1 cellular context compared by ENCODE assay signal in the genomic region with DNA sequence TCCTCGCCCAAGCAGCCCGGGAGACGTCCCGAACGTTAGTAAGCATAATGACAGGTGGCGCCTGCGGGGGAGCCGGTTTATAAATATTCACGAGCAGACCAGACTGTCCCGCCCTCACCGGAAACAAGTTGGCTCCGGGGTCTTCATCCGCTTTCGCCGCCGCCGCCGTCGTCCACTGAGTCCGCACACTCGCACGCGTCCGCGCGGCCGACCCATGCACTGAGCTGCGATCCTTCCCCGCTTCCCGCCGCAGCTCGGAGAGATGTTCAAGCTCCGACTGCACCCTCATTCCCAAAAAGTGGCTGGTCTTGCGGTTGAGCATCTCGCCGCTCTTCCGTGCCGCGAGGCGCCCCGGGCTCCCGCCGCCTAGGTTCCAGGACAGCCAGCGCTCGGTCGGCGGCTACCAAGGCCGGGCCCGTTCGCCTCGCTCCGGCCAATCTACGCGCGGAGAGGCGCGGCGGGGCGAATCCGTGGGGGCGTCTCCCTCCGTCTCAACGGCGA.
TF ChIP-seq lines count a peak whose summit lies in the region.

No MANE protein-coding gene starts in this region.

TF ChIP-seq in HepG2, 621 proteins besides CTCF, POLR2A, EP300 and RAD21 (continued from another document and continues in another):
- TF ChIP-seq, protein P1, sequence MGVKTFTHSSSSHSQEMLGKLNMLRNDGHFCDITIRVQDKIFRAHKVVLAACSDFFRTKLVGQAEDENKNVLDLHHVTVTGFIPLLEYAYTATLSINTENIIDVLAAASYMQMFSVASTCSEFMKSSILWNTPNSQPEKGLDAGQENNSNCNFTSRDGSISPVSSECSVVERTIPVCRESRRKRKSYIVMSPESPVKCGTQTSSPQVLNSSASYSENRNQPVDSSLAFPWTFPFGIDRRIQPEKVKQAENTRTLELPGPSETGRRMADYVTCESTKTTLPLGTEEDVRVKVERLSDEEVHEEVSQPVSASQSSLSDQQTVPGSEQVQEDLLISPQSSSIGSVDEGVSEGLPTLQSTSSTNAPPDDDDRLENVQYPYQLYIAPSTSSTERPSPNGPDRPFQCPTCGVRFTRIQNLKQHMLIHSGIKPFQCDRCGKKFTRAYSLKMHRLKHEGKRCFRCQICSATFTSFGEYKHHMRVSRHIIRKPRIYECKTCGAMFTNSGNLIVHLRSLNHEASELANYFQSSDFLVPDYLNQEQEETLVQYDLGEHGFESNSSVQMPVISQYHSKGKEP (CRISPR knock-in tag; IDR thresholded peaks at IDR 0.05), result no peak
- no peak for TF ChIP-seq WIZ (CRISPR knock-in tag; IDR thresholded peaks at IDR 0.05)
- TF ChIP-seq, protein P2, sequence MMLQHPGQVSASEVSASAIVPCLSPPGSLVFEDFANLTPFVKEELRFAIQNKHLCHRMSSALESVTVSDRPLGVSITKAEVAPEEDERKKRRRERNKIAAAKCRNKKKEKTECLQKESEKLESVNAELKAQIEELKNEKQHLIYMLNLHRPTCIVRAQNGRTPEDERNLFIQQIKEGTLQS (CRISPR knock-in tag; IDR thresholded peaks at IDR 0.05), result no peak
- TF ChIP-seq KLF15 (CRISPR knock-in tag; IDR thresholded peaks at IDR 0.05; ENCODE audit: borderline replicate concordance), result no peak
- peak; percentile 57; the same call in 1 of the 2 replicates for TF ChIP-seq ZNF451 (CRISPR knock-in tag; IDR thresholded peaks at IDR 0.05)
- peak; percentile 77; the same call in 1 of the 2 replicates for TF ChIP-seq ZNF616 (CRISPR knock-in tag; IDR thresholded peaks at IDR 0.05; ENCODE audit: low read depth)
- peak; percentile 61; the same call in 1 of the 2 replicates for TF ChIP-seq ZNF572 (CRISPR knock-in tag; IDR thresholded peaks at IDR 0.05)
- TF ChIP-seq ZNF703 (CRISPR knock-in tag; IDR thresholded peaks at IDR 0.05; ENCODE audit: borderline replicate concordance), result 0 out of 2 replicates have a peak, but pooled peaks have one; percentile 12
- 0 out of 2 replicates have a peak, but pooled peaks have one; percentile 6 for TF ChIP-seq ZNF678 (CRISPR knock-in tag; IDR thresholded peaks at IDR 0.05)
- TF ChIP-seq ZNF225 (CRISPR knock-in tag; IDR thresholded peaks at IDR 0.05), result peak; percentile 82
- TF ChIP-seq ZNF780A (CRISPR knock-in tag; IDR thresholded peaks at IDR 0.05), result peak; percentile 52
- TF ChIP-seq REXO4 (CRISPR knock-in tag; IDR thresholded peaks at IDR 0.05; ENCODE audit: borderline replicate concordance), result peak; percentile 33; the same call in 1 of the 2 replicates
- TF ChIP-seq, protein P3, sequence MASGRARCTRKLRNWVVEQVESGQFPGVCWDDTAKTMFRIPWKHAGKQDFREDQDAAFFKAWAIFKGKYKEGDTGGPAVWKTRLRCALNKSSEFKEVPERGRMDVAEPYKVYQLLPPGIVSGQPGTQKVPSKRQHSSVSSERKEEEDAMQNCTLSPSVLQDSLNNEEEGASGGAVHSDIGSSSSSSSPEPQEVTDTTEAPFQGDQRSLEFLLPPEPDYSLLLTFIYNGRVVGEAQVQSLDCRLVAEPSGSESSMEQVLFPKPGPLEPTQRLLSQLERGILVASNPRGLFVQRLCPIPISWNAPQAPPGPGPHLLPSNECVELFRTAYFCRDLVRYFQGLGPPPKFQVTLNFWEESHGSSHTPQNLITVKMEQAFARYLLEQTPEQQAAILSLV (CRISPR knock-in tag; IDR thresholded peaks at IDR 0.05; ENCODE audit: borderline replicate concordance), result no peak; the same call in 1 of the 2 replicates
- TF ChIP-seq ELF1 (CRISPR knock-in tag; IDR thresholded peaks at IDR 0.05), result no peak
- TF ChIP-seq RXRA (CRISPR knock-in tag; IDR thresholded peaks at IDR 0.05), result peak; percentile 14; the same call in 1 of the 2 replicates
- 0 out of 2 replicates have a peak, but pooled peaks have one; percentile 36 for TF ChIP-seq HOXA7 (CRISPR knock-in tag; IDR thresholded peaks at IDR 0.05)
- TF ChIP-seq CBX2 (IDR thresholded peaks at IDR 0.05; ENCODE audit: low read depth, low read length), result no peak
- 0 out of 2 replicates have a peak, but pooled peaks have one; percentile 62 for TF ChIP-seq CBX2 (CRISPR knock-in tag; IDR thresholded peaks at IDR 0.05; ENCODE audit: low read depth)
- TF ChIP-seq ZSCAN20 (CRISPR knock-in tag; IDR thresholded peaks at IDR 0.05; ENCODE audit: borderline replicate concordance), result no peak
- no peak for TF ChIP-seq SAP130 (CRISPR knock-in tag; IDR thresholded peaks at IDR 0.05; ENCODE audit: low read depth)
- no peak for TF ChIP-seq EED (CRISPR knock-in tag; IDR thresholded peaks at IDR 0.05)
- peak; percentile 7 for TF ChIP-seq U2AF1 (optimal IDR thresholded peaks at IDR 0.05; ENCODE audit: low read depth, low read length)
- TF ChIP-seq MED8 (CRISPR knock-in tag; IDR thresholded peaks at IDR 0.05; ENCODE audit: insufficient replicate concordance), result no peak
- peak; percentile 47 for TF ChIP-seq KDM2A (CRISPR knock-in tag; IDR thresholded peaks at IDR 0.05; ENCODE audit: borderline replicate concordance, low read depth)
- peak; percentile 57; the same call in 1 of the 2 replicates for TF ChIP-seq ZNF558 (CRISPR knock-in tag; IDR thresholded peaks at IDR 0.05; ENCODE audit: borderline replicate concordance)
- TF ChIP-seq, protein P4, sequence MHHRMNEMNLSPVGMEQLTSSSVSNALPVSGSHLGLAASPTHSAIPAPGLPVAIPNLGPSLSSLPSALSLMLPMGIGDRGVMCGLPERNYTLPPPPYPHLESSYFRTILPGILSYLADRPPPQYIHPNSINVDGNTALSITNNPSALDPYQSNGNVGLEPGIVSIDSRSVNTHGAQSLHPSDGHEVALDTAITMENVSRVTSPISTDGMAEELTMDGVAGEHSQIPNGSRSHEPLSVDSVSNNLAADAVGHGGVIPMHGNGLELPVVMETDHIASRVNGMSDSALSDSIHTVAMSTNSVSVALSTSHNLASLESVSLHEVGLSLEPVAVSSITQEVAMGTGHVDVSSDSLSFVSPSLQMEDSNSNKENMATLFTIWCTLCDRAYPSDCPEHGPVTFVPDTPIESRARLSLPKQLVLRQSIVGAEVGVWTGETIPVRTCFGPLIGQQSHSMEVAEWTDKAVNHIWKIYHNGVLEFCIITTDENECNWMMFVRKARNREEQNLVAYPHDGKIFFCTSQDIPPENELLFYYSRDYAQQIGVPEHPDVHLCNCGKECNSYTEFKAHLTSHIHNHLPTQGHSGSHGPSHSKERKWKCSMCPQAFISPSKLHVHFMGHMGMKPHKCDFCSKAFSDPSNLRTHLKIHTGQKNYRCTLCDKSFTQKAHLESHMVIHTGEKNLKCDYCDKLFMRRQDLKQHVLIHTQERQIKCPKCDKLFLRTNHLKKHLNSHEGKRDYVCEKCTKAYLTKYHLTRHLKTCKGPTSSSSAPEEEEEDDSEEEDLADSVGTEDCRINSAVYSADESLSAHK (CRISPR knock-in tag; IDR thresholded peaks at IDR 0.05; ENCODE audit: borderline replicate concordance), result no peak
- TF ChIP-seq HOXA9 (CRISPR knock-in tag; IDR thresholded peaks at IDR 0.05; ENCODE audit: borderline replicate concordance), result peak; percentile 63; the same call in 1 of the 2 replicates
- TF ChIP-seq, protein P5, sequence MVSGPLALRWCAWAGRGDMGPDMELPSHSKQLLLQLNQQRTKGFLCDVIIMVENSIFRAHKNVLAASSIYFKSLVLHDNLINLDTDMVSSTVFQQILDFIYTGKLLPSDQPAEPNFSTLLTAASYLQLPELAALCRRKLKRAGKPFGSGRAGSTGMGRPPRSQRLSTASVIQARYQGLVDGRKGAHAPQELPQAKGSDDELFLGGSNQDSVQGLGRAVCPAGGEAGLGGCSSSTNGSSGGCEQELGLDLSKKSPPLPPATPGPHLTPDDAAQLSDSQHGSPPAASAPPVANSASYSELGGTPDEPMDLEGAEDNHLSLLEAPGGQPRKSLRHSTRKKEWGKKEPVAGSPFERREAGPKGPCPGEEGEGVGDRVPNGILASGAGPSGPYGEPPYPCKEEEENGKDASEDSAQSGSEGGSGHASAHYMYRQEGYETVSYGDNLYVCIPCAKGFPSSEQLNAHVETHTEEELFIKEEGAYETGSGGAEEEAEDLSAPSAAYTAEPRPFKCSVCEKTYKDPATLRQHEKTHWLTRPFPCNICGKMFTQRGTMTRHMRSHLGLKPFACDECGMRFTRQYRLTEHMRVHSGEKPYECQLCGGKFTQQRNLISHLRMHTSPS (CRISPR knock-in tag; IDR thresholded peaks at IDR 0.05; ENCODE audit: low read depth), result peak; percentile 23; the same call in 1 of the 2 replicates
- TF ChIP-seq HNRNPK (IDR thresholded peaks at IDR 0.05; ENCODE audit: low read depth, low read length, poor library complexity, severe bottlenecking), result no peak
- TF ChIP-seq FOXK1 (CRISPR knock-in tag; IDR thresholded peaks at IDR 0.05; ENCODE audit: borderline replicate concordance, low read depth), result no peak
- peak; percentile 94 for TF ChIP-seq ZNF615 (CRISPR knock-in tag; IDR thresholded peaks at IDR 0.05; ENCODE audit: borderline replicate concordance)
- no peak for TF ChIP-seq NFE2L1 (CRISPR knock-in tag; IDR thresholded peaks at IDR 0.05; ENCODE audit: borderline replicate concordance)
- TF ChIP-seq, protein P6, sequence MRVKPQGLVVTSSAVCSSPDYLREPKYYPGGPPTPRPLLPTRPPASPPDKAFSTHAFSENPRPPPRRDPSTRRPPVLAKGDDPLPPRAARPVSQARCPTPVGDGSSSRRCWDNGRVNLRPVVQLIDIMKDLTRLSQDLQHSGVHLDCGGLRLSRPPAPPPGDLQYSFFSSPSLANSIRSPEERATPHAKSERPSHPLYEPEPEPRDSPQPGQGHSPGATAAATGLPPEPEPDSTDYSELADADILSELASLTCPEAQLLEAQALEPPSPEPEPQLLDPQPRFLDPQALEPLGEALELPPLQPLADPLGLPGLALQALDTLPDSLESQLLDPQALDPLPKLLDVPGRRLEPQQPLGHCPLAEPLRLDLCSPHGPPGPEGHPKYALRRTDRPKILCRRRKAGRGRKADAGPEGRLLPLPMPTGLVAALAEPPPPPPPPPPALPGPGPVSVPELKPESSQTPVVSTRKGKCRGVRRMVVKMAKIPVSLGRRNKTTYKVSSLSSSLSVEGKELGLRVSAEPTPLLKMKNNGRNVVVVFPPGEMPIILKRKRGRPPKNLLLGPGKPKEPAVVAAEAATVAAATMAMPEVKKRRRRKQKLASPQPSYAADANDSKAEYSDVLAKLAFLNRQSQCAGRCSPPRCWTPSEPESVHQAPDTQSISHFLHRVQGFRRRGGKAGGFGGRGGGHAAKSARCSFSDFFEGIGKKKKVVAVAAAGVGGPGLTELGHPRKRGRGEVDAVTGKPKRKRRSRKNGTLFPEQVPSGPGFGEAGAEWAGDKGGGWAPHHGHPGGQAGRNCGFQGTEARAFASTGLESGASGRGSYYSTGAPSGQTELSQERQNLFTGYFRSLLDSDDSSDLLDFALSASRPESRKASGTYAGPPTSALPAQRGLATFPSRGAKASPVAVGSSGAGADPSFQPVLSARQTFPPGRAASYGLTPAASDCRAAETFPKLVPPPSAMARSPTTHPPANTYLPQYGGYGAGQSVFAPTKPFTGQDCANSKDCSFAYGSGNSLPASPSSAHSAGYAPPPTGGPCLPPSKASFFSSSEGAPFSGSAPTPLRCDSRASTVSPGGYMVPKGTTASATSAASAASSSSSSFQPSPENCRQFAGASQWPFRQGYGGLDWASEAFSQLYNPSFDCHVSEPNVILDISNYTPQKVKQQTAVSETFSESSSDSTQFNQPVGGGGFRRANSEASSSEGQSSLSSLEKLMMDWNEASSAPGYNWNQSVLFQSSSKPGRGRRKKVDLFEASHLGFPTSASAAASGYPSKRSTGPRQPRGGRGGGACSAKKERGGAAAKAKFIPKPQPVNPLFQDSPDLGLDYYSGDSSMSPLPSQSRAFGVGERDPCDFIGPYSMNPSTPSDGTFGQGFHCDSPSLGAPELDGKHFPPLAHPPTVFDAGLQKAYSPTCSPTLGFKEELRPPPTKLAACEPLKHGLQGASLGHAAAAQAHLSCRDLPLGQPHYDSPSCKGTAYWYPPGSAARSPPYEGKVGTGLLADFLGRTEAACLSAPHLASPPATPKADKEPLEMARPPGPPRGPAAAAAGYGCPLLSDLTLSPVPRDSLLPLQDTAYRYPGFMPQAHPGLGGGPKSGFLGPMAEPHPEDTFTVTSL (CRISPR knock-in tag; IDR thresholded peaks at IDR 0.05; ENCODE audit: borderline replicate concordance), result no peak
- TF ChIP-seq, protein P7, sequence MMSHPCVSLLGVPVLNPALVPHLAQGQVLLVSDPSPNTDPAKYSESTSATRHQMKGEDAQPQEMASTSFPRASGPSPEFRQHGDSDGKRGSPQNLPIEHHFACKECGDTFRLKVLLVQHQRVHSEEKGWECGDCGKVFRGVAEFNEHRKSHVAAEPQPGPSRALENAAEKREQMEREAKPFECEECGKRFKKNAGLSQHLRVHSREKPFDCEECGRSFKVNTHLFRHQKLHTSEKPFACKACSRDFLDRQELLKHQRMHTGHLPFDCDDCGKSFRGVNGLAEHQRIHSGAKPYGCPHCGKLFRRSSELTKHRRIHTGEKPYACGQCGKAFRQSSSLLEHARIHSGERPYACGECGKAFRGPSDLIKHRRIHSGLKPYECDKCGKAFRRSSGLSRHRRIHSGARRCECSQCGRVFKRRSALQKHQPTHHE (CRISPR knock-in tag; IDR thresholded peaks at IDR 0.05; ENCODE audit: borderline replicate concordance), result peak; percentile 29; the same call in 1 of the 2 replicates
- peak; percentile 1; the same call in 1 of the 2 replicates for TF ChIP-seq ZNF230 (CRISPR knock-in tag; IDR thresholded peaks at IDR 0.05)
- peak; percentile 39; the same call in 1 of the 2 replicates for TF ChIP-seq TMF1 (CRISPR knock-in tag; IDR thresholded peaks at IDR 0.05; ENCODE audit: low read depth)
- peak; percentile 33; the same call in 1 of the 2 replicates for TF ChIP-seq POGZ (CRISPR knock-in tag; IDR thresholded peaks at IDR 0.05)
- TF ChIP-seq RBM39 (IDR thresholded peaks at IDR 0.05; ENCODE audit: low read depth, low read length, poor library complexity, severe bottlenecking), result peak; percentile 2
- TF ChIP-seq KDM1A (CRISPR knock-in tag; IDR thresholded peaks at IDR 0.05), result no peak
- no peak for TF ChIP-seq PAWR (CRISPR knock-in tag; IDR thresholded peaks at IDR 0.05; ENCODE audit: borderline replicate concordance)
- TF ChIP-seq NKX3-1 (CRISPR knock-in tag; IDR thresholded peaks at IDR 0.05), result no peak
- TF ChIP-seq TRIM24 (CRISPR knock-in tag; IDR thresholded peaks at IDR 0.05), result no peak
- peak; percentile 35; the same call in 1 of the 2 replicates for TF ChIP-seq ZFP36L1 (CRISPR knock-in tag; IDR thresholded peaks at IDR 0.05)
- TF ChIP-seq, protein P8, sequence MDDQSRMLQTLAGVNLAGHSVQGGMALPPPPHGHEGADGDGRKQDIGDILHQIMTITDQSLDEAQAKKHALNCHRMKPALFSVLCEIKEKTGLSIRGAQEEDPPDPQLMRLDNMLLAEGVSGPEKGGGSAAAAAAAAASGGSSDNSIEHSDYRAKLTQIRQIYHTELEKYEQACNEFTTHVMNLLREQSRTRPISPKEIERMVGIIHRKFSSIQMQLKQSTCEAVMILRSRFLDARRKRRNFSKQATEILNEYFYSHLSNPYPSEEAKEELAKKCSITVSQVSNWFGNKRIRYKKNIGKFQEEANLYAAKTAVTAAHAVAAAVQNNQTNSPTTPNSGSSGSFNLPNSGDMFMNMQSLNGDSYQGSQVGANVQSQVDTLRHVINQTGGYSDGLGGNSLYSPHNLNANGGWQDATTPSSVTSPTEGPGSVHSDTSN (CRISPR knock-in tag; IDR thresholded peaks at IDR 0.05; ENCODE audit: borderline replicate concordance), result no peak
- TF ChIP-seq CHD2 (IDR thresholded peaks at IDR 0.05; ENCODE audit: low read depth, low read length), result no peak; the same call in 1 of the 2 replicates
- 0 out of 2 replicates have a peak, but pooled peaks have one; percentile 53 for TF ChIP-seq ZNF589 (CRISPR knock-in tag; conservative IDR thresholded peaks at IDR 0.05)
- TF ChIP-seq MTF1 (CRISPR knock-in tag; IDR thresholded peaks at IDR 0.05), result no peak
- TF ChIP-seq STAT5B (CRISPR knock-in tag; IDR thresholded peaks at IDR 0.05), result no peak
- TF ChIP-seq RFXAP (CRISPR knock-in tag; IDR thresholded peaks at IDR 0.05; ENCODE audit: borderline replicate concordance), result 0 out of 2 replicates have a peak, but pooled peaks have one; percentile 3
